Comparison of ENCODE assay signal across 17 cellular contexts in genomic region chr9:124371183-124371582, GRCh38. TPM values are rescaled to one million over a fixed set of nuclear protein-coding genes. Genes with fewer than 3 reads are reported as not detected.
A peak's percentile ranks its signal among the peaks of the same experiment; 100 is the strongest.
DNase-seq lines count a peak whose midpoint lies in the region; ATAC-seq and TF ChIP-seq lines count a peak whose summit lies in the region.
"Had no signal": no experiment of that assay in that cellular context is flagged by ENCODE, and none has a peak within 500 bp of the region (broad histone marks: within the 10 kb centered on the region; RNA-seq: fewer than 3 reads in every experiment).

No MANE protein-coding gene starts in this region.

- no peak for TF ChIP-seq CTCF in HL-60 (IDR thresholded peaks at IDR 0.05; ENCODE audit: insufficient read depth, low read length)
- no peak for TF ChIP-seq CTCF in cardiac fibroblast (IDR thresholded peaks at IDR 0.05; ENCODE audit: low read depth, low read length)
- no peak for TF ChIP-seq CTCF in neutrophil (IDR thresholded peaks at IDR 0.05)

- peaks cover 48 to 60% of the 10 kb centered on the region in 2 experiments for H3K4me1 ChIP-seq in neutrophil (ENCODE audit: control insufficient read depth in 1 of 2, insufficient read depth in 1 of 2, low read depth in 1 of 2, low read length in 1 of 2)
- H3K4me1 ChIP-seq in naive thymus-derived CD4-positive, alpha-beta T cell (ENCODE audit: control insufficient read depth in 2 of 2, insufficient read depth in 2 of 2, low read length in 2 of 2), result no peaks in the 10 kb centered on the region

- H3K4me1 Mint-ChIP-seq in naive thymus-derived CD4-positive, alpha-beta T cell, result peaks cover 8 to 74% (median 65%) of the 10 kb centered on the region in 7 donors

- H3K27me3 Mint-ChIP-seq in naive thymus-derived CD4-positive, alpha-beta T cell, result no peaks in the 10 kb centered on the region

- no peaks in the 10 kb centered on the region for H3K36me3 ChIP-seq in neutrophil
- peaks cover 0 to 4% (median 0%) of the 10 kb centered on the region in 3 experiments for H3K36me3 ChIP-seq in naive thymus-derived CD4-positive, alpha-beta T cell (ENCODE audit: control insufficient read depth in 2 of 3, insufficient read depth in 3 of 3, low read length in 3 of 3)
- H3K36me3 ChIP-seq: ovary had no signal

- H3K36me3 Mint-ChIP-seq in naive thymus-derived CD4-positive, alpha-beta T cell, result peaks cover 4 to 25% (median 15%) of the 10 kb centered on the region in 5 donors

- intact Hi-C loops in naive thymus-derived CD4-positive, alpha-beta T cell (cut with micrococcal nuclease), result no loop called here

- ATAC-seq in naive thymus-derived CD4-positive, alpha-beta T cell, result no peak
- ATAC-seq in HG03565 (IDR thresholded peaks at IDR 0.05; ENCODE audit: unreplicated experiment) (no peak), GM18502 (IDR thresholded peaks at IDR 0.05; ENCODE audit: poor library complexity, unreplicated experiment) (no peak)
- ATAC-seq: activated CD4-positive, CD25-positive, alpha-beta regulatory T cell treated with anti-CD3 and anti-CD28 coated beads, Interleukin-2, amount 50 U/mL, for 24 hours had no signal

- CTCF ChIA-PET in naive thymus-derived CD4-positive, alpha-beta T cell (lab: Charles Lee), result no interaction called here

- DNase-seq in HL-60 (ENCODE audit: low read depth in 1 of 2, low spot score in 1 of 2) (peak; percentile 52 to 71), OCI-M1 (lab: John Stamatoyannopoulos, UW) (peak; percentile 26), cardiac fibroblast (ENCODE audit: low read depth in 2 of 2) (peak; percentile 65 to 69)
- DNase-seq in naive thymus-derived CD4-positive, alpha-beta T cell, result no peak
- no peak for DNase-seq in stimulated activated naive CD4-positive, alpha-beta T cell (lab: John Stamatoyannopoulos, UW)
- DNase-seq: activated CD8-positive, alpha-beta memory T cell treated with anti-CD3 and anti-CD28 coated beads, Interleukin-2, amount 50 U/mL, for 4 hours; DMS79 treated with DMSO at 0.1 percent for 48 hours; H9; NCI-H1436; NCI-H446 treated with DMSO at 0.1 percent for 48 hours; ovary; spleen; T-helper 1 cell had no signal

- peaks cover 0 to 4% (median 0%) of the 10 kb centered on the region in 11 donors for H3K9me3 Mint-ChIP-seq in naive thymus-derived CD4-positive, alpha-beta T cell

- H3K4me3 ChIP-seq in HL-60 (replicated peaks; ENCODE audit: insufficient read depth, low read length) (0 out of 2 replicates have a peak overlapping the region, but pooled peaks have one; percentile 3), cardiac fibroblast (replicated peaks in 1 of 2; ENCODE audit: low read depth in 2 of 2, low read length in 2 of 2) (no peak overlapping the region), neutrophil (ENCODE audit: low read depth in 1 of 2, low read length in 1 of 2) (no peak overlapping the region)
- H3K4me3 ChIP-seq in naive thymus-derived CD4-positive, alpha-beta T cell (ENCODE audit: low read length), result no peak overlapping the region
- H3K4me3 ChIP-seq: ovary, spleen had no signal

- no peaks in the 10 kb centered on the region for H3K27me3 ChIP-seq in HL-60 (ENCODE audit: insufficient read depth, poor library complexity, severe bottlenecking)
- H3K27me3 ChIP-seq in neutrophil, result no peaks in the 10 kb centered on the region
- H3K27me3 ChIP-seq in naive thymus-derived CD4-positive, alpha-beta T cell (ENCODE audit: control insufficient read depth in 2 of 2, insufficient read depth in 2 of 2, low read length in 2 of 2), result no peaks in the 10 kb centered on the region
- H3K27me3 ChIP-seq: ovary, spleen had no signal

- no peaks in the 10 kb centered on the region for H3K9me3 ChIP-seq in neutrophil
- H3K9me3 ChIP-seq in naive thymus-derived CD4-positive, alpha-beta T cell (ENCODE audit: control insufficient read depth in 2 of 3, low read length in 3 of 3), result no peaks in the 10 kb centered on the region
- H3K9me3 ChIP-seq: ovary had no signal

- no peak overlapping the region for H3K4me3 Mint-ChIP-seq in naive thymus-derived CD4-positive, alpha-beta T cell
- H3K4me3 Mint-ChIP-seq: H9 had no signal

- H3K27ac Mint-ChIP-seq in naive thymus-derived CD4-positive, alpha-beta T cell, result peak overlapping the region in 1 of 9 donors; percentile 0

- H3K27ac ChIP-seq in HL-60 (replicated peaks), result peak overlapping the region; percentile 70
- H3K27ac ChIP-seq in neutrophil, result peak overlapping the region; percentile 58
- no peak overlapping the region for H3K27ac ChIP-seq in naive thymus-derived CD4-positive, alpha-beta T cell (ENCODE audit: low read depth, low read length)
- H3K27ac ChIP-seq: ovary, spleen had no signal

- POLR2A ChIA-PET in naive thymus-derived CD4-positive, alpha-beta T cell (lab: Charles Lee), result no interaction called here

RNA-seq across cellular contexts. Expression of gene PSMB7, which starts 44.1 kb away (rescaled TPM):
- total RNA-seq in naive thymus-derived CD4-positive, alpha-beta T cell, result 100 to 1,000 TPM in 1 of 5 experiments, 10 to 100 TPM in 4; 59.4 to 129 (median 63.2) TPM
- 100 to 1,000 TPM; 176 to 203 TPM for polyA plus RNA-seq in naive thymus-derived CD4-positive, alpha-beta T cell

Comparison
In these comparisons a context has a peak if more than half of its experiments do, and no peak if none do; other contexts are left out.
1. DNase-seq: peak in HL-60 (2 of 2), OCI-M1 (single experiment) and cardiac fibroblast (2 of 2); none in naive thymus-derived CD4-positive, alpha-beta T cell (0 of 9) and stimulated activated naive CD4-positive, alpha-beta T cell (0 of 6).